In the genomic region with DNA sequence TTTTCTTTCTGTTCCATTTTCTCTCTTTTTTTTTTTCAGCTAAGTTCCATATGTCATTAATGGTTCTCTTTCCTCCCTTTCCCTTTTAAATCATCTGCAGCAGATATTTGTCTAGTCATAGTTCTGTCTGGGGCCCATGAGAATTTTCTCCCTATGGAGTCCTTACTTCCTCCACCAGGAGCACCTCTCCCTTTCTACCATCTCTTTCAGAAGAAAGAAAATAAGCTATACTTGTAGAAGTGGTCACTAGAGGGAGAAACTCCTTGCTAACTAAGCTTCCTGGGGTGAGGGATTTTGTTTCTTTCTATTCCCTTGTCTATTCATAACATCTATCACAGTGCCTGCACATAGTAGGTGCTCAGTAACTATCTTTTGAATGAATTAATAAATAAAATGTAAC, we compare ENCODE assay signal across 24 cellular contexts.
DNase-seq lines count a peak whose midpoint lies in the region; ATAC-seq, FAIRE-seq and TF ChIP-seq lines count a peak whose summit lies in the region.
"Had no signal": no experiment of that assay in that cellular context is flagged by ENCODE, and none has a peak within 500 bp of the region (broad histone marks: within the 10 kb centered on the region; RNA-seq: fewer than 3 reads in every experiment).

No MANE protein-coding gene starts in this region.

- no peaks in the 10 kb centered on the region for H4K20me1 ChIP-seq in H9 (ENCODE audit: control insufficient read depth, insufficient read depth, insufficient read length)

- H2AFZ ChIP-seq in H9 (ENCODE audit: low read length), result no peak overlapping the region

- no peak overlapping the region for H3K23ac ChIP-seq in H9 (ENCODE audit: insufficient read length, low read depth, low read length)

- DNase-seq in AG10803 (ENCODE audit: low read depth), result no peak
- DNase-seq in H9, result no peak
- DNase-seq in iPS-NIHi7 (ENCODE audit: extremely low spot score), result peak; percentile 32
- no peak for DNase-seq in CD8-positive, alpha-beta T cell
- DNase-seq in GM12891 (ENCODE audit: insufficient read length, low spot score), result no peak
- DNase-seq in amniotic stem cell (lab: John Stamatoyannopoulos, UW), result no peak
- DNase-seq in activated T-cell treated with anti-CD3 and anti-CD28 coated beads, Interleukin-2, amount 50 U/mL, for 48 hours, result no peak
- DNase-seq: activated CD4-positive, alpha-beta T cell treated with anti-CD3 and anti-CD28 coated beads for 36 hours; activated CD8-positive, alpha-beta memory T cell treated with anti-CD3 and anti-CD28 coated beads for 24 hours; activated naive CD4-positive, alpha-beta T cell treated with anti-CD3 and anti-CD28 coated beads, Interleukin-2, amount 10 ng/mL, durations not matched to agents 7 days and 5 days; activated T-cell treated with anti-CD3 and anti-CD28 coated beads, Interleukin-2, amount 50 U/mL, for 4 hours; aorta; CD4-positive, CD25-positive, alpha-beta regulatory T cell; DMS153; hypothalamus; islet precursor cell; NCI-H2171; NCI-H524; psoas muscle; uterus had no signal

- 0 out of 7 replicates have a peak overlapping the region, but pooled peaks of 2 of the 3 experiments have one; percentile 13 to 22 for H3K27ac Mint-ChIP-seq in H9
- no peak overlapping the region for H3K27ac Mint-ChIP-seq in CD8-positive, alpha-beta T cell
- H3K27ac Mint-ChIP-seq: activated CD4-positive, alpha-beta T cell treated with anti-CD3 and anti-CD28 coated beads for 36 hours; activated naive CD4-positive, alpha-beta T cell treated with anti-CD3 and anti-CD28 coated beads, Interleukin-2, amount 10 ng/mL, durations not matched to agents 7 days and 5 days; CD4-positive, CD25-positive, alpha-beta regulatory T cell; stimulated activated memory B cell treated with anti-CD40 and anti-IgM and Interleukin-4, amounts not matched to agents 10 μg/mL and 1 μg/mL and 100 μg/mL, for 72 hours had no signal

- H2BK12ac ChIP-seq in H9 (ENCODE audit: insufficient read length, low read depth, low read length), result no peak overlapping the region

- no peaks in the 10 kb centered on the region for H3K36me3 Mint-ChIP-seq in H9 (ENCODE audit: insufficient read depth in 1 of 3, low read depth in 3 of 3)
- H3K36me3 Mint-ChIP-seq in CD8-positive, alpha-beta T cell, result no peaks in the 10 kb centered on the region
- H3K36me3 Mint-ChIP-seq: activated naive CD4-positive, alpha-beta T cell treated with anti-CD3 and anti-CD28 coated beads, Interleukin-2, amount 10 ng/mL, durations not matched to agents 7 days and 5 days; CD4-positive, CD25-positive, alpha-beta regulatory T cell; stimulated activated memory B cell treated with anti-CD40 and anti-IgM and Interleukin-4, amounts not matched to agents 10 μg/mL and 1 μg/mL and 100 μg/mL, for 72 hours had no signal

- ATAC-seq in CD8-positive, alpha-beta T cell, result no peak
- ATAC-seq: activated CD4-positive, alpha-beta T cell treated with anti-CD3 and anti-CD28 coated beads for 36 hours; activated T-cell treated with anti-CD3 and anti-CD28 coated beads, Interleukin-2, amount 50 U/mL, for 4 hours; psoas muscle; stimulated activated memory B cell treated with anti-CD40 and anti-IgM and Interleukin-4, amounts not matched to agents 10 μg/mL and 1 μg/mL and 100 μg/mL, for 72 hours had no signal

- H3K56ac ChIP-seq in H9 (ENCODE audit: insufficient read length, low read depth, low read length), result no peak overlapping the region

- no peak overlapping the region for H2BK5ac ChIP-seq in H9 (ENCODE audit: insufficient read length, low read length)

- H3K14ac ChIP-seq in H9 (ENCODE audit: insufficient read depth, low read length), result no peak overlapping the region

- no peak overlapping the region for H3T11ph ChIP-seq in H9 (ENCODE audit: low read length)

- H2AK5ac ChIP-seq in H9 (ENCODE audit: insufficient read length, low read length), result no peak overlapping the region

- TF ChIP-seq POLR2A in GM12891 (IDR thresholded peaks at IDR 0.05; ENCODE audit: low read depth, low read length), result no peak

- no peak overlapping the region for H3K4me2 ChIP-seq in H9 (ENCODE audit: insufficient read depth, insufficient read length, low read length)

- no peaks in the 10 kb centered on the region for H3K79me1 ChIP-seq in H9 (ENCODE audit: insufficient read depth, low read depth, low read length, poor library complexity, severe bottlenecking)

- H3K4me1 Mint-ChIP-seq in H9, result peaks cover 5 to 21% of the 10 kb centered on the region in 2 experiments
- H3K4me1 Mint-ChIP-seq in CD8-positive, alpha-beta T cell (ENCODE audit: low read depth), result no peaks in the 10 kb centered on the region
- H3K4me1 Mint-ChIP-seq: activated CD4-positive, alpha-beta T cell treated with anti-CD3 and anti-CD28 coated beads for 36 hours; activated naive CD4-positive, alpha-beta T cell treated with anti-CD3 and anti-CD28 coated beads, Interleukin-2, amount 10 ng/mL, durations not matched to agents 7 days and 5 days; CD4-positive, CD25-positive, alpha-beta regulatory T cell; stimulated activated memory B cell treated with anti-CD40 and anti-IgM and Interleukin-4, amounts not matched to agents 10 μg/mL and 1 μg/mL and 100 μg/mL, for 72 hours had no signal

- H3K4me3 ChIP-seq in AG10803 (ENCODE audit: low read length), result no peak overlapping the region
- no peak overlapping the region for H3K4me3 ChIP-seq in CD8-positive, alpha-beta T cell (ENCODE audit: low read depth, low read length)
- H3K4me3 ChIP-seq: GM12878, psoas muscle, uterus had no signal

- H3K4me3 Mint-ChIP-seq in H9, result no peak overlapping the region
- H3K4me3 Mint-ChIP-seq in CD8-positive, alpha-beta T cell, result no peak overlapping the region
- H3K4me3 Mint-ChIP-seq: activated CD4-positive, alpha-beta T cell treated with anti-CD3 and anti-CD28 coated beads for 36 hours; activated naive CD4-positive, alpha-beta T cell treated with anti-CD3 and anti-CD28 coated beads, Interleukin-2, amount 10 ng/mL, durations not matched to agents 7 days and 5 days; activated T-cell treated with anti-CD3 and anti-CD28 coated beads, Interleukin-2, amount 50 U/mL, for 4 hours; CD4-positive, CD25-positive, alpha-beta regulatory T cell; stimulated activated memory B cell treated with anti-CD40 and anti-IgM and Interleukin-4, amounts not matched to agents 10 μg/mL and 1 μg/mL and 100 μg/mL, for 72 hours had no signal

- POLR2A ChIA-PET in CD8-positive, alpha-beta T cell (lab: Charles Lee), result no interaction called here

- H2BK120ac ChIP-seq in H9 (ENCODE audit: low read depth, low read length, poor library complexity, severe bottlenecking), result no peak overlapping the region

- H3K79me2 ChIP-seq in H9 (ENCODE audit: insufficient read depth, low read length), result no peaks in the 10 kb centered on the region

- no peaks in the 10 kb centered on the region for H3K9me3 ChIP-seq in H9 (ENCODE audit: control insufficient read depth, low read depth, low read length)
- H3K9me3 ChIP-seq in CD8-positive, alpha-beta T cell (ENCODE audit: low read length), result no peaks in the 10 kb centered on the region
- H3K9me3 ChIP-seq: psoas muscle, uterus had no signal

- CTCF ChIA-PET in CD8-positive, alpha-beta T cell (lab: Charles Lee), result interaction anchor here (1.2 kb wide), 1 partner anchor 210 kb away, joined by 3 read pairs; no protein-coding TSS in a partner anchor

- H3K27ac ChIP-seq in H9 (ENCODE audit: insufficient read length, low read depth, low read length) (no peak overlapping the region), VCaP (no peak overlapping the region)
- no peak overlapping the region for H3K27ac ChIP-seq in CD8-positive, alpha-beta T cell (ENCODE audit: low read depth, low read length)
- H3K27ac ChIP-seq: psoas muscle, uterus had no signal

- no peak overlapping the region for H3K18ac ChIP-seq in H9 (ENCODE audit: insufficient read length, low read depth, low read length)

- no peak overlapping the region for H4K91ac ChIP-seq in H9 (ENCODE audit: insufficient read length, low read depth, low read length)

- no peak overlapping the region for H4K5ac ChIP-seq in H9 (ENCODE audit: insufficient read length, low read depth, low read length)

- no peak overlapping the region for H2BK15ac ChIP-seq in H9 (ENCODE audit: low read depth, low read length)

- H3K4me1 ChIP-seq in H9 (ENCODE audit: insufficient read depth, low read length), result no peaks in the 10 kb centered on the region
- no peaks in the 10 kb centered on the region for H3K4me1 ChIP-seq in CD8-positive, alpha-beta T cell (ENCODE audit: insufficient read depth, low read length)
- H3K4me1 ChIP-seq: psoas muscle, uterus had no signal

- H4K8ac ChIP-seq in H9 (replicated peaks; ENCODE audit: insufficient read length, low read depth, low read length), result no peak overlapping the region

- H3K27me3 ChIP-seq in H9 (ENCODE audit: insufficient read depth, low read length), result no peaks in the 10 kb centered on the region
- H3K27me3 ChIP-seq in CD8-positive, alpha-beta T cell (ENCODE audit: insufficient read depth, low read length), result no peaks in the 10 kb centered on the region
- H3K27me3 ChIP-seq: uterus had no signal

- intact Hi-C loops in CD8-positive, alpha-beta T cell (cut with DNase I, micrococcal nuclease), result no loop called here

- H3K23me2 ChIP-seq in H9 (ENCODE audit: insufficient read length, low read depth, low read length, poor library complexity, severe bottlenecking), result no peaks in the 10 kb centered on the region

- H2BK20ac ChIP-seq in H9 (ENCODE audit: low read depth, low read length, poor library complexity, severe bottlenecking), result no peak overlapping the region

- H3K27me3 Mint-ChIP-seq in H9 (ENCODE audit: low read depth), result peaks cover 3% of the 10 kb centered on the region; the same call in 1 of the 2 replicates
- peaks cover 12% of the 10 kb centered on the region for H3K27me3 Mint-ChIP-seq in CD8-positive, alpha-beta T cell (ENCODE audit: low read depth)

- FAIRE-seq in GM12891 (lab: Jason Lieb, UNC), result no peak
- FAIRE-seq: frontal cortex, GM12878 had no signal

- TF ChIP-seq CTCF in AG10803 (conservative IDR thresholded peaks at IDR 0.05; ENCODE audit: low read length), result 0 out of 2 replicates have a peak, but pooled peaks have one; percentile 0
- peak; percentile 55 for TF ChIP-seq CTCF in H9 (conservative IDR thresholded peaks at IDR 0.05)
- TF ChIP-seq CTCF in VCaP (conservative IDR thresholded peaks at IDR 0.05), result 0 out of 2 replicates have a peak, but pooled peaks have one; percentile 24
- no peak for TF ChIP-seq CTCF in CD8-positive, alpha-beta T cell (IDR thresholded peaks at IDR 0.05)

- H3K9ac ChIP-seq in H9 (ENCODE audit: extremely low read depth, insufficient read length, low read length), result no peak overlapping the region

- H3K9me3 Mint-ChIP-seq in H9, result no peaks in the 10 kb centered on the region; a peak in 1 of 5 replicates
- H3K9me3 Mint-ChIP-seq in CD8-positive, alpha-beta T cell, result no peaks in the 10 kb centered on the region
- H3K9me3 Mint-ChIP-seq: activated naive CD4-positive, alpha-beta T cell treated with anti-CD3 and anti-CD28 coated beads, Interleukin-2, amount 10 ng/mL, durations not matched to agents 7 days and 5 days; activated T-cell treated with anti-CD3 and anti-CD28 coated beads, Interleukin-2, amount 50 U/mL, for 4 hours; stimulated activated memory B cell treated with anti-CD40 and anti-IgM and Interleukin-4, amounts not matched to agents 10 μg/mL and 1 μg/mL and 100 μg/mL, for 72 hours had no signal

- H3K36me3 ChIP-seq in CD8-positive, alpha-beta T cell (ENCODE audit: insufficient read depth, low read length), result no peaks in the 10 kb centered on the region
- H3K36me3 ChIP-seq: uterus had no signal

- no peak overlapping the region for H3K4ac ChIP-seq in H9 (ENCODE audit: low read depth, low read length)

TF ChIP-seq in GM12891, 5 proteins besides CTCF, POLR2A, EP300 and RAD21 (continues in another document):
- TF ChIP-seq TAF1 (IDR thresholded peaks at IDR 0.05; ENCODE audit: low read depth, low read length), result no peak
